ENCODE assay signal across 8 cellular contexts in the genomic region with DNA sequence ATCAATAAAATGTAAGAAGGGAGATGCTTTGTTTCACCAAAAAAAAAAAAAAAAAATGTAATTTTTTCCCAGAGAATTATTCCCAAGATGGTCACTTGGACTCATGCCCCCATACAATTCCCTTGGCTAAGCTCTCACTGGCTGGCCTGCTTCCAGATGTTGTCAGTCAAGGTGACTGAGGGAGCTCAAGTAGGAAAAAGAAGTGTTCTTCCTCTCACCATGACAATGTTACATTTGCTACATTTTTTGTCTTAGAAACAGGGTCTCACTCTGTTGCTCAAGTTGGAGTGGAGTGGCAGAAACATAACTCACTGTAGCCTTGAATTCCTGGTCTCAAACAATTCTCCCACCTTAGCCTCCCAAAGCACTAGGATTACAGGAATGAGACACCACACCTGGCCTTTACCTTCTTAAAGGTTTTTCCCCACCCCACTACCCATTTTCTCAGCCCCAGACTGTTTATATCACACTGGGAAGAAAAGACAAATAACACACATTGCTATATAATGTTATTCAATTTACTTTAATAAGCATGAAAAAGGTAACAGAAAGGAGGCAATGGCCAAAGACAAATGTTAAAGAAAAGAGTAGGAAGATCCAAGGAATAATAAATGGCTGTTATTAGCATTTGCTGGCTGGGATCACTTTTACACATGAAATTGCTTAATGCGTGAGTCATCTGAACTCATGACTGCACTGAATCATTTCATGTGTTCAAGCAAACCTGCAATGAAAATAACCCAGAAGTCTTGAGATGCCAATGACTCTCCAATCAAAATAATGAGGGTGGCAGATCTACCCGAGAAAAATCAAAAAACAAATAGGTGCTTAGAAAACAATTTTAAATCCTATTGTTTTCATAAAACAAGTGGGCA. TPM values are rescaled to one million over a fixed set of nuclear protein-coding genes. Genes with fewer than 3 reads are reported as not detected.
A peak's percentile ranks its signal among the peaks of the same experiment; 100 is the strongest.
DNase-seq lines count a peak whose midpoint lies in the region; ATAC-seq and TF ChIP-seq lines count a peak whose summit lies in the region.

No MANE protein-coding gene starts in this region.

- no peak for TF ChIP-seq CTCF in fibroblast of villous mesenchyme (IDR thresholded peaks at IDR 0.05; ENCODE audit: insufficient read depth, low read depth, low read length)

- H3K4me3 ChIP-seq in SJCRH30 = no peak overlapping the region
- no peak overlapping the region for H3K4me3 ChIP-seq in fibroblast of villous mesenchyme (ENCODE audit: low read depth, low read length)

- peak overlapping the region; percentile 30; the same call in 1 of the 2 replicates for H3K27ac ChIP-seq in SJCRH30

- H3K9me3 ChIP-seq in SJCRH30 (replicated peaks) = no peaks in the 10 kb centered on the region

- no peaks in the 10 kb centered on the region; the same call in 1 of the 2 replicates for H3K36me3 ChIP-seq in SJCRH30

- no peaks in the 10 kb centered on the region for H3K27me3 ChIP-seq in SJCRH30

- DNase-seq in GM04504 (ENCODE audit: low read depth) (peak; percentile 77), SJCRH30 (peak in 1 of 2 experiments; percentile 12), fibroblast of villous mesenchyme (ENCODE audit: low read depth) (peak; percentile 96), sciatic nerve (ENCODE audit: low spot score) (no peak), DMS153 (lab: John Stamatoyannopoulos, UW) (no peak)

- peaks cover 14% of the 10 kb centered on the region for H3K4me1 ChIP-seq in SJCRH30

- intact Hi-C loops in sciatic nerve (cut with DNase I) = no loop called here

- ATAC-seq in sciatic nerve (peak; percentile 94), GM21423 (IDR thresholded peaks at IDR 0.05; ENCODE audit: unreplicated experiment) (no peak), HG02973 (IDR thresholded peaks at IDR 0.05; ENCODE audit: unreplicated experiment) (no peak), GM19324 (IDR thresholded peaks at IDR 0.05; ENCODE audit: low FRiP score, unreplicated experiment) (no peak)

RNA-seq across cellular contexts. Expression of a gene that starts 45.2 kb away (rescaled TPM):
- 13.0 and 14.0 TPM in 2 replicates for total RNA-seq in SJCRH30 (2014; rRNA removed; shearing (Covaris generic))
- total RNA-seq in fibroblast of villous mesenchyme (38.7 and 44.9 TPM in 2 replicates), sciatic nerve (35.5 TPM)

Comparison
In these comparisons a context has a peak if more than half of its experiments do, and no peak if none do; other contexts are left out.
1. DNase-seq: peak in GM04504 (single experiment) and fibroblast of villous mesenchyme (single experiment); none in sciatic nerve (single experiment) and DMS153 (single experiment).